In the genomic region with DNA sequence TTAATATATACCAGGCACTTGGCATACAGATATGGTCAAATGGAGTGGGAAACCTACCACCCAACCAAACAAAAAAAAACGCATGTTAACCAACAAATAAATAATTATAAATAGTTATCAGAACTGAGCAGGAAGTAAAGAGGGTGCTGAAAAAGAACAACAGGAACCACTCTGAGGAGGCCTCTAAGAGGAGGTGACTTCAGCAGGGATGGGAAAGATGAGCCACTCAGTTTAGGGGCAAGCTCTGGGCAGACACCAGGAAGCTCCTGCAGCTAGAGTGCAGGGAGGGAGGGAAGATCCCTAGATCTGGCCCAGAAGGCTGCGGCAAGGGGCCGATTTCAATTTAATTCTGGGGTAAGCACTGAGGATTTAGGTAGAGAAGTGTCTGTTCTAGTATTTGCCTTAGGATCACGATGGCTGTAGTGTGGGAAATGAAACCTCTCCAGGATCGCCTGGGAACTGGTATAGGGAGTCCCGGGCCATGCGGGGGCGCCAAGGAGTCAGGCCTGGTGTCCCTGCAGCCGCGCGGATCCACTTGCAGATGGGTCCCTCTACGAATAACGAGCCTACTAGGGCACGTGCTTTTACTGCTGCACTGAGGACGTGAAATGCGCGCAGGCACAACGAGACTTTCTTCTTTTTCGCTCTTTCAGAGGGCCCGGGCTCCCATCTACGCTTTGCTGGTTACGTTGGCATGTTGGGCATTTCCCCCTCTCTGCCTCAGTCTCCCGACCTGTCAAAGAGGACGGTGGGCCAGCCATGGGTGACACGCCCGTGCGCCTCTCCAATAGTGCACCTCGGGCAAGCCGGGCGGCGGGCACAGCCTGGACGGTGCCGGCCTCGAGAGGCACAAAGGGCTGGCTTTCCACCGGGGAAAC, we compare ENCODE assay signal across 7 cellular contexts. TPM values are rescaled to one million over a fixed set of nuclear protein-coding genes. Genes with fewer than 3 reads are reported as not detected.
DNase-seq lines count a peak whose midpoint lies in the region; ATAC-seq and TF ChIP-seq lines count a peak whose summit lies in the region.

No MANE protein-coding gene starts in this region.

- peak overlapping the region; percentile 85 for H3K27ac Mint-ChIP-seq in T-helper 1 cell treated with Interleukin-12 subunit alpha and Interleukin-12 subunit beta and Interleukin-4 antibody, amounts not matched to agents 30 μg/mL and 1 μg/mL, for 36 hours

- TF ChIP-seq CTCF in GM13977 (IDR thresholded peaks at IDR 0.05; ENCODE audit: extremely low read depth, insufficient read depth, missing control alignments) (peak; percentile 74), upper lobe of right lung (IDR thresholded peaks at IDR 0.05) (peak; percentile 85)

- in situ Hi-C loops in GM13977 (cut with MboI; ENCODE audit: low pct_unique_long_range_greater_than_20kb, low sequenced_read_pairs, unreplicated experiment), result no loop called here

- H3K4me1 Mint-ChIP-seq in T-helper 1 cell treated with Interleukin-12 subunit alpha and Interleukin-12 subunit beta and Interleukin-4 antibody, amounts not matched to agents 30 μg/mL and 1 μg/mL, for 36 hours (ENCODE audit: low read depth), result peaks cover 39% of the 10 kb centered on the region

- peak; percentile 76 for DNase-seq in GM13977 (ENCODE audit: low spot score)
- DNase-seq in NCI-H1092 treated with DMSO at 0.1 percent for 48 hours (lab: John Stamatoyannopoulos, UW), result peak; percentile 75
- peak in 56 of 58 donors; percentile 21 to 94 (median 79) for DNase-seq in anterior cingulate cortex (lab: John Stamatoyannopoulos, UW)
- DNase-seq in left ventricle myocardium superior, result peak; percentile 96
- peak; percentile 82 to 99 (median 94) for DNase-seq in posterior cingulate gyrus
- peak; percentile 96 for DNase-seq in upper lobe of right lung

- no peaks in the 10 kb centered on the region for H3K36me3 ChIP-seq in upper lobe of right lung

- peaks cover 4% of the 10 kb centered on the region for H3K36me3 Mint-ChIP-seq in T-helper 1 cell treated with Interleukin-12 subunit alpha and Interleukin-12 subunit beta and Interleukin-4 antibody, amounts not matched to agents 30 μg/mL and 1 μg/mL, for 36 hours (ENCODE audit: low read depth)

- H3K27me3 ChIP-seq in upper lobe of right lung, result no peaks in the 10 kb centered on the region

- H3K9me3 ChIP-seq in upper lobe of right lung, result no peaks in the 10 kb centered on the region

- H3K9me3 Mint-ChIP-seq in T-helper 1 cell treated with Interleukin-12 subunit alpha and Interleukin-12 subunit beta and Interleukin-4 antibody, amounts not matched to agents 30 μg/mL and 1 μg/mL, for 36 hours, result no peaks in the 10 kb centered on the region

- peaks cover 38% of the 10 kb centered on the region for H3K4me1 ChIP-seq in upper lobe of right lung

- intact Hi-C loops in left ventricle myocardium superior (cut with micrococcal nuclease), result loop anchor here (10.0 kb wide), 1 partner anchor 78 kb away; no protein-coding TSS in a partner anchor
- intact Hi-C loops in posterior cingulate gyrus (cut with DNase I), result loop anchor here (5.0 kb wide), 1 partner anchor 64 kb away; no protein-coding TSS in a partner anchor
- intact Hi-C loops in upper lobe of right lung (cut with DNase I), result loop anchor here (10.0 kb wide), 1 partner anchor 62 kb away; no protein-coding TSS in a partner anchor

- ATAC-seq in left ventricle myocardium superior (peak; percentile 84), upper lobe of right lung (peak; percentile 88)

- H3K27me3 Mint-ChIP-seq in T-helper 1 cell treated with Interleukin-12 subunit alpha and Interleukin-12 subunit beta and Interleukin-4 antibody, amounts not matched to agents 30 μg/mL and 1 μg/mL, for 36 hours (ENCODE audit: low read depth), result peaks cover 9% of the 10 kb centered on the region

- peak overlapping the region; percentile 78 for H3K4me3 Mint-ChIP-seq in T-helper 1 cell treated with Interleukin-12 subunit alpha and Interleukin-12 subunit beta and Interleukin-4 antibody, amounts not matched to agents 30 μg/mL and 1 μg/mL, for 36 hours

- H3K4me3 ChIP-seq in upper lobe of right lung, result peak overlapping the region; percentile 91

- peak overlapping the region; percentile 94 for H3K27ac ChIP-seq in upper lobe of right lung

RNA-seq across cellular contexts. Expression of a gene that starts 1.5 kb away (rescaled TPM):
- 31.9 TPM for total RNA-seq in left ventricle myocardium superior
- 103 TPM for total RNA-seq in upper lobe of right lung

Comparison
In these comparisons a context has a peak if more than half of its experiments do, and no peak if none do; other contexts are left out.
1. Peak in every context shown above with its lines: DNase-seq, ATAC-seq, H3K4me3 ChIP-seq and H3K27ac ChIP-seq.